22 cellular contexts compared by ENCODE assay signal in genomic region chr17:66684256-66684655, GRCh38.
DNase-seq lines count a peak whose midpoint lies in the region; ATAC-seq, FAIRE-seq and TF ChIP-seq lines count a peak whose summit lies in the region.
"Had no signal": no experiment of that assay in that cellular context is flagged by ENCODE, and none has a peak within 500 bp of the region (broad histone marks: within the 10 kb centered on the region; RNA-seq: fewer than 3 reads in every experiment).

No MANE protein-coding gene starts in this region.

- H3K9me1 ChIP-seq in K562 (ENCODE audit: control insufficient read depth, insufficient read depth, low read length): no peaks in the 10 kb centered on the region

- DNase-seq in GM23248 (peak; percentile 8), K562 (ENCODE audit: extremely low read depth in 1 of 4, low spot score in 3 of 4) (no peak), left colon (no peak), superior temporal gyrus (ENCODE audit: extremely low spot score) (no peak), activated gamma-delta T cell treated with Interleukin-2 at 50 U/mL for 16 hours (no peak), COLO668 (lab: John Stamatoyannopoulos, UW; ENCODE audit: unreplicated experiment) (no peak)
- DNase-seq: ACHN, AML-193, COR-L47, NCI-H1436, NCI-H2029 treated with DMSO at 0.1 percent for 48 hours, NCI-H446 treated with DMSO at 0.1 percent for 48 hours, NCI-H69, SHP77, T-cell had no signal

- H3K79me2 ChIP-seq in GM23248 (ENCODE audit: insufficient read depth) (peaks cover 7% of the 10 kb centered on the region; the same call in 1 of the 2 replicates), K562 (ENCODE audit: control insufficient read depth, insufficient read depth, low read length) (no peaks in the 10 kb centered on the region)

- TF ChIP-seq RAD21 in K562 (CRISPR knock-in tag; conservative IDR thresholded peaks at IDR 0.05 in 1 of 2, IDR thresholded peaks at IDR 0.05 in 1 of 2): no peak

- H4K20me1 ChIP-seq in GM23248 (ENCODE audit: insufficient read depth) (peaks cover 12% of the 10 kb centered on the region), K562 (replicated peaks; ENCODE audit: control insufficient read depth, insufficient read depth, low read length) (0 out of 2 replicates have a peak, but pooled peaks cover 3% of the 10 kb centered on the region)

- H2AFZ ChIP-seq in GM23248: no peak overlapping the region
- H2AFZ ChIP-seq in K562 (ENCODE audit: low read depth, low read length): no peak overlapping the region
- H2AFZ ChIP-seq: GM23338 had no signal

- no peak for ATAC-seq in K562
- ATAC-seq in left colon: peak; percentile 25
- no peak for ATAC-seq in HG02678 (IDR thresholded peaks at IDR 0.05; ENCODE audit: unreplicated experiment)
- ATAC-seq: GM23338, T-cell had no signal

- H3F3A ChIP-seq in GM23248 (ENCODE audit: insufficient read depth): peaks cover 11% of the 10 kb centered on the region; the same call in 1 of the 2 replicates

- H3K36me3 ChIP-seq in GM23248 (ENCODE audit: low read depth) (peaks cover 21% of the 10 kb centered on the region), K562 (ENCODE audit: control insufficient read depth, insufficient read depth, low read length) (peaks cover 24% of the 10 kb centered on the region; the same call in 2 of the 3 replicates)

- H3K9ac ChIP-seq in GM23248 (no peak overlapping the region), K562 (ENCODE audit: insufficient read depth in 1 of 2, low read depth in 2 of 2, low read length in 2 of 2) (no peak overlapping the region)
- H3K9ac ChIP-seq: KMS-11 had no signal

- H3K4me3 ChIP-seq in GM23248: no peak overlapping the region
- H3K4me3 ChIP-seq in K562: no peak overlapping the region
- H3K4me3 ChIP-seq: GM23338, SK-N-MC had no signal

- H3K27ac ChIP-seq in GM23248: no peak overlapping the region
- H3K27ac ChIP-seq in K562 (ENCODE audit: extremely low read depth, low read depth, low read length): no peak overlapping the region
- H3K27ac ChIP-seq: C4-2B, KMS-11, SK-N-MC had no signal

- no peak for FAIRE-seq in K562 (lab: Jason Lieb, UNC)
- FAIRE-seq: GM12891, GM19239 had no signal

- in situ Hi-C loops in GM23248 (cut with MboI) (loop anchor here (25.0 kb wide), 2 partner anchors 222 to 1422 kb away; no protein-coding TSS in a partner anchor), K562 (cut with MboI) (no loop called here)

- TF ChIP-seq POLR2A in K562 (conservative IDR thresholded peaks at IDR 0.05): no peak

- H3K9me2 ChIP-seq in GM23248 (ENCODE audit: insufficient read depth): no peaks in the 10 kb centered on the region

- CTCF ChIA-PET in K562 (lab: Yijun Ruan, JAX; ENCODE audit: low intra/inter-chr PET ratio): no interaction called here

- intact Hi-C loops in K562 (cut with micrococcal nuclease): no loop called here
- intact Hi-C loops in left colon (cut with DNase I, micrococcal nuclease): no loop called here

- H3K4me2 ChIP-seq in GM23248 (ENCODE audit: unreplicated experiment) (no peak overlapping the region), K562 (ENCODE audit: insufficient read depth, low read length) (no peak overlapping the region)
- H3K4me2 ChIP-seq: GM23338, KMS-11 had no signal

- POLR2A ChIA-PET in K562 (lab: Yijun Ruan, JAX): no interaction called here

- WGBS in GM23248 (ENCODE audit: low coverage in 1 of 2, low lambda C conversion rate in 2 of 2, missing lambda C conversion rate in 2 of 2), 2 experiments: 94% methylated on average over 2 of the region's 2 CpGs
- WGBS in K562 (ENCODE audit: insufficient coverage, low coverage, missing lambda C conversion rate): 51% methylated on average over 2 of the region's 2 CpGs

- no TSS peak for BruUV-seq in K562 (replicated peaks; lab: Mats Ljungman, UMichigan)

- no peak for TF ChIP-seq EP300 in K562 (IDR thresholded peaks at IDR 0.05; ENCODE audit: low read length)

- no peak for TF ChIP-seq CTCF in K562 (IDR thresholded peaks at IDR 0.05 in 2 of 3, conservative IDR thresholded peaks at IDR 0.05 in 1 of 3; ENCODE audit: insufficient read depth in 2 of 3, low read depth in 1 of 3, low read length in 3 of 3)

- no peaks in the 10 kb centered on the region for H3K9me3 ChIP-seq in GM23248 (ENCODE audit: low read depth)
- no peaks in the 10 kb centered on the region for H3K9me3 ChIP-seq in K562 (replicated peaks; ENCODE audit: control insufficient read depth, insufficient read depth, low read depth, low read length)

- H3K4me1 ChIP-seq in GM23248 (ENCODE audit: insufficient read depth) (no peaks in the 10 kb centered on the region), K562 (replicated peaks in 1 of 2; ENCODE audit: control insufficient read depth in 2 of 2, insufficient read depth in 2 of 2, low read length in 2 of 2) (no peaks in the 10 kb centered on the region)

- H3K27me3 ChIP-seq in GM23248 (replicated peaks; ENCODE audit: insufficient read depth) (no peaks in the 10 kb centered on the region), K562 (ENCODE audit: control insufficient read depth in 2 of 2, insufficient read depth in 2 of 2, low read length in 2 of 2) (no peaks in the 10 kb centered on the region)

TF ChIP-seq in K562, 482 proteins besides CTCF, POLR2A, EP300 and RAD21:
- peak; percentile 17; the same call in 1 of the 2 replicates for TF ChIP-seq CBFA2T3 (IDR thresholded peaks at IDR 0.05)
- TF ChIP-seq CEBPB (tag; IDR thresholded peaks at IDR 0.05): no peak
- TF ChIP-seq CBFA2T2 (conservative IDR thresholded peaks at IDR 0.05): 0 out of 2 replicates have a peak, but pooled peaks have one; percentile 3
